Comparison of ENCODE assay signal across 30 cellular contexts in genomic region chr1:161033751-161034150, GRCh38. TPM values are rescaled to one million over a fixed set of nuclear protein-coding genes. Genes with fewer than 3 reads are reported as not detected.
DNase-seq lines count a peak whose midpoint lies in the region; TF ChIP-seq lines count a peak whose summit lies in the region.
"Had no signal": no experiment of that assay in that cellular context is flagged by ENCODE, and none has a peak within 500 bp of the region (broad histone marks: within the 10 kb centered on the region; RNA-seq: fewer than 3 reads in every experiment).

No MANE protein-coding gene starts in this region.

- POLR2A ChIA-PET in HEK293 (lab: Yijun Ruan, JAX) = interaction anchor here (0.6 to 1.2 kb wide), 2 partner anchors 12 to 13 kb away, joined by 4 read pairs; partner anchors contain the start of genes F11R and USF1
- POLR2A ChIA-PET in A673 (lab: Charles Lee; ENCODE audit: low non-redundant PET) = interaction anchor here (0.7 kb wide), 1 partner anchor 22 kb away, joined by 21 read pairs; no protein-coding TSS in a partner anchor

- no peaks in the 10 kb centered on the region for H3K9me3 Mint-ChIP-seq in activated naive CD4-positive, alpha-beta T cell treated with anti-CD3 and anti-CD28 coated beads for 36 hours
- no peaks in the 10 kb centered on the region for H3K9me3 Mint-ChIP-seq in activated naive CD4-positive, alpha-beta T cell treated with anti-CD3 and anti-CD28 coated beads, Interleukin-2, amount 10 ng/mL, durations not matched to agents 7 days and 5 days
- no peaks in the 10 kb centered on the region for H3K9me3 Mint-ChIP-seq in activated naive CD8-positive, alpha-beta T cell treated with anti-CD3 and anti-CD28 coated beads for 36 hours
- no peaks in the 10 kb centered on the region for H3K9me3 Mint-ChIP-seq in osteocyte (ENCODE audit: unreplicated experiment)
- H3K9me3 Mint-ChIP-seq: activated naive CD4-positive, alpha-beta T cell treated with anti-CD3 and anti-CD28 coated beads, Interleukin-2, amount 50 U/mL, for 24 hours; activated T-cell treated with anti-CD3 and anti-CD28 coated beads, Interleukin-2, amount 50 U/mL, for 4 hours; stimulated activated naive B cell treated with anti-CD40 and anti-IgM and Interleukin-4, amounts not matched to agents 10 μg/mL and 1 μg/mL and 100 μg/mL, for 72 hours; T-cell had no signal

- CTCF ChIA-PET in activated naive CD4-positive, alpha-beta T cell treated with anti-CD3 and anti-CD28 coated beads for 36 hours (lab: Charles Lee) = interaction anchor here (2.4 to 2.5 kb wide), 2 partner anchors 8 to 37 kb away, joined by 12 to 22 read pairs; no protein-coding TSS in a partner anchor
- CTCF ChIA-PET in activated naive CD4-positive, alpha-beta T cell treated with anti-CD3 and anti-CD28 coated beads, Interleukin-2, amount 10 ng/mL, durations not matched to agents 7 days and 5 days (lab: Charles Lee) = interaction anchor here (0.9 to 2.2 kb wide), 3 partner anchors 8 to 107 kb away, joined by 4 to 7 read pairs (median 4); no protein-coding TSS in a partner anchor
- CTCF ChIA-PET in HEK293 (lab: Yijun Ruan, JAX) = interaction anchor here (1.0 kb wide), 1 partner anchor 36 kb away, joined by 3 read pairs; no protein-coding TSS in a partner anchor
- CTCF ChIA-PET in A673 (lab: Charles Lee) = interaction anchor here (0.7 kb wide), 1 partner anchor 164 kb away, joined by 5 read pairs; no protein-coding TSS in a partner anchor

- TF ChIP-seq CTCF in HEK293 (tag by site-specific recombination; IDR thresholded peaks at IDR 0.05) (no peak), Peyer's patch (IDR thresholded peaks at IDR 0.05) (no peak), A673 (conservative IDR thresholded peaks at IDR 0.05; ENCODE audit: low read depth, low read length) (no peak), osteocyte (IDR thresholded peaks at IDR 0.05) (no peak)

- peaks cover 5% of the 10 kb centered on the region for H3K36me3 Mint-ChIP-seq in activated naive CD4-positive, alpha-beta T cell treated with anti-CD3 and anti-CD28 coated beads for 36 hours (ENCODE audit: low read depth)
- H3K36me3 Mint-ChIP-seq in activated naive CD4-positive, alpha-beta T cell treated with anti-CD3 and anti-CD28 coated beads, Interleukin-2, amount 10 ng/mL, durations not matched to agents 7 days and 5 days = peaks cover 3% of the 10 kb centered on the region
- H3K36me3 Mint-ChIP-seq in activated naive CD8-positive, alpha-beta T cell treated with anti-CD3 and anti-CD28 coated beads for 36 hours = peaks cover 17% of the 10 kb centered on the region
- peaks cover 2% of the 10 kb centered on the region for H3K36me3 Mint-ChIP-seq in osteocyte (ENCODE audit: unreplicated experiment)
- H3K36me3 Mint-ChIP-seq: naive B cell had no signal

- DNase-seq in activated naive CD4-positive, alpha-beta T cell treated with anti-CD3 and anti-CD28 coated beads for 36 hours = peak; percentile 37
- DNase-seq in activated naive CD4-positive, alpha-beta T cell treated with anti-CD3 and anti-CD28 coated beads, Interleukin-2, amount 10 ng/mL, durations not matched to agents 7 days and 5 days = no peak
- peak; percentile 43 for DNase-seq in activated naive CD8-positive, alpha-beta T cell treated with anti-CD3 and anti-CD28 coated beads for 36 hours
- DNase-seq in mesenteric fat pad (ENCODE audit: low spot score) (peak; percentile 11), Peyer's patch (no peak), A673 (ENCODE audit: low spot score) (no peak), osteocyte (ENCODE audit: extremely low spot score, unreplicated experiment) (no peak)
- DNase-seq: activated CD8-positive, alpha-beta memory T cell treated with anti-CD3 and anti-CD28 coated beads for 24 hours; activated T-cell treated with anti-CD3 and anti-CD28 coated beads, Interleukin-2, amount 50 U/mL, for 4 hours; cerebellar nuclear complex; DMS79; naive B cell; NCI-H1092 treated with DMSO at 0.1 percent for 48 hours; NCI-H2029; NCI-H748 treated with DMSO at 0.1 percent for 48 hours; SIG-M5; small intestine; stimulated activated CD4-positive, alpha-beta T cell treated with anti-CD3 and anti-CD28 coated beads, Interleukin-2, amount 100 ng/mL, for 48 hours; stimulated activated naive B cell treated with anti-CD40 and anti-IgM and Interleukin-4, amounts not matched to agents 10 μg/mL and 1 μg/mL and 100 μg/mL, for 72 hours; T-cell had no signal

- no peaks in the 10 kb centered on the region for H3K27me3 ChIP-seq in Peyer's patch
- H3K27me3 ChIP-seq in A673 (replicated peaks; ENCODE audit: insufficient read depth, low read depth, low read length, poor library complexity) = no peaks in the 10 kb centered on the region
- H3K27me3 ChIP-seq: hepatocyte, vagina had no signal

- H3K4me3 ChIP-seq in HEK293 (ENCODE audit: low read depth, low read length) = no peak overlapping the region
- H3K4me3 ChIP-seq in Peyer's patch = no peak overlapping the region
- H3K4me3 ChIP-seq in A673 (ENCODE audit: low read depth, low read length, poor library complexity, severe bottlenecking) = no peak overlapping the region
- H3K4me3 ChIP-seq: A549, hepatocyte, thoracic aorta, vagina had no signal

- peaks cover 36% of the 10 kb centered on the region for H3K4me1 Mint-ChIP-seq in activated naive CD4-positive, alpha-beta T cell treated with anti-CD3 and anti-CD28 coated beads for 36 hours (ENCODE audit: low read depth)
- H3K4me1 Mint-ChIP-seq in activated naive CD4-positive, alpha-beta T cell treated with anti-CD3 and anti-CD28 coated beads, Interleukin-2, amount 10 ng/mL, durations not matched to agents 7 days and 5 days = peaks cover 29% of the 10 kb centered on the region
- H3K4me1 Mint-ChIP-seq in activated naive CD8-positive, alpha-beta T cell treated with anti-CD3 and anti-CD28 coated beads for 36 hours = peaks cover 40% of the 10 kb centered on the region
- no peaks in the 10 kb centered on the region for H3K4me1 Mint-ChIP-seq in osteocyte (ENCODE audit: unreplicated experiment)

- BruUV-seq in A673 (replicated peaks; lab: Mats Ljungman, UMichigan) = no TSS peak

- H3K4me1 ChIP-seq in HEK293 (ENCODE audit: control insufficient read depth, insufficient read depth, low read length) (peaks cover 7% of the 10 kb centered on the region; the same call in 1 of the 2 replicates), Peyer's patch (peaks cover 0 to 13% (median 0%) of the 10 kb centered on the region in 4 donors), A673 (ENCODE audit: insufficient read depth, low read length, poor library complexity, severe bottlenecking) (no peaks in the 10 kb centered on the region)
- H3K4me1 ChIP-seq: A549 had no signal

- H3K36me3 ChIP-seq in HEK293 (ENCODE audit: control insufficient read depth in 2 of 2, insufficient read depth in 1 of 2, low read length in 2 of 2) (peaks cover 0 to 6% of the 10 kb centered on the region in 2 experiments; a peak in 1 of 3 replicates), Peyer's patch (no peaks in the 10 kb centered on the region), A673 (ENCODE audit: insufficient read depth, low read length, poor library complexity, severe bottlenecking) (no peaks in the 10 kb centered on the region)
- H3K36me3 ChIP-seq: thoracic aorta, vagina had no signal

- intact Hi-C loops in activated naive CD4-positive, alpha-beta T cell treated with anti-CD3 and anti-CD28 coated beads for 36 hours (cut with micrococcal nuclease) = no loop called here
- intact Hi-C loops in A673 (cut with micrococcal nuclease; ENCODE audit: unreplicated experiment) = no loop called here

- H3K27ac Mint-ChIP-seq in activated naive CD4-positive, alpha-beta T cell treated with anti-CD3 and anti-CD28 coated beads for 36 hours = no peak overlapping the region
- H3K27ac Mint-ChIP-seq in activated naive CD4-positive, alpha-beta T cell treated with anti-CD3 and anti-CD28 coated beads, Interleukin-2, amount 10 ng/mL, durations not matched to agents 7 days and 5 days = no peak overlapping the region
- peak overlapping the region; percentile 58 for H3K27ac Mint-ChIP-seq in activated naive CD8-positive, alpha-beta T cell treated with anti-CD3 and anti-CD28 coated beads for 36 hours
- no peak overlapping the region for H3K27ac Mint-ChIP-seq in osteocyte (ENCODE audit: unreplicated experiment)
- H3K27ac Mint-ChIP-seq: B cell; stimulated activated naive B cell treated with anti-CD40 and anti-IgM and Interleukin-4, amounts not matched to agents 10 μg/mL and 1 μg/mL and 100 μg/mL, for 72 hours; T-cell had no signal

- no peak for TF ChIP-seq POLR2A in Peyer's patch (IDR thresholded peaks at IDR 0.05)

- H3K27me3 Mint-ChIP-seq in activated naive CD4-positive, alpha-beta T cell treated with anti-CD3 and anti-CD28 coated beads for 36 hours (ENCODE audit: low read depth) = no peaks in the 10 kb centered on the region
- H3K27me3 Mint-ChIP-seq in activated naive CD4-positive, alpha-beta T cell treated with anti-CD3 and anti-CD28 coated beads, Interleukin-2, amount 10 ng/mL, durations not matched to agents 7 days and 5 days = no peaks in the 10 kb centered on the region
- no peaks in the 10 kb centered on the region for H3K27me3 Mint-ChIP-seq in activated naive CD8-positive, alpha-beta T cell treated with anti-CD3 and anti-CD28 coated beads for 36 hours
- H3K27me3 Mint-ChIP-seq in osteocyte (ENCODE audit: unreplicated experiment) = peaks cover 6% of the 10 kb centered on the region
- H3K27me3 Mint-ChIP-seq: activated naive CD4-positive, alpha-beta T cell treated with anti-CD3 and anti-CD28 coated beads, Interleukin-2, amount 50 U/mL, for 24 hours; B cell; naive B cell; stimulated activated naive B cell treated with anti-CD40 and anti-IgM and Interleukin-4, amounts not matched to agents 10 μg/mL and 1 μg/mL and 100 μg/mL, for 72 hours; T-cell had no signal

- no peaks in the 10 kb centered on the region for H3K9me3 ChIP-seq in HEK293 (ENCODE audit: control insufficient read depth, insufficient read depth, low read depth, low read length)
- no peaks in the 10 kb centered on the region for H3K9me3 ChIP-seq in Peyer's patch
- no peaks in the 10 kb centered on the region for H3K9me3 ChIP-seq in A673 (ENCODE audit: low read depth, low read length, poor library complexity, severe bottlenecking)
- H3K9me3 ChIP-seq: A549, thoracic aorta, vagina had no signal

- no peak overlapping the region for H3K4me3 Mint-ChIP-seq in activated naive CD4-positive, alpha-beta T cell treated with anti-CD3 and anti-CD28 coated beads for 36 hours
- H3K4me3 Mint-ChIP-seq in activated naive CD4-positive, alpha-beta T cell treated with anti-CD3 and anti-CD28 coated beads, Interleukin-2, amount 10 ng/mL, durations not matched to agents 7 days and 5 days = no peak overlapping the region
- no peak overlapping the region for H3K4me3 Mint-ChIP-seq in activated naive CD8-positive, alpha-beta T cell treated with anti-CD3 and anti-CD28 coated beads for 36 hours
- no peak overlapping the region for H3K4me3 Mint-ChIP-seq in osteocyte (ENCODE audit: unreplicated experiment)
- H3K4me3 Mint-ChIP-seq: B cell, T-cell had no signal

- H3K27ac ChIP-seq in HEK293 (ENCODE audit: extremely low read depth, low read depth, low read length) (no peak overlapping the region), Peyer's patch (no peak overlapping the region), A673 (ENCODE audit: low read depth, low read length, poor library complexity, severe bottlenecking) (no peak overlapping the region)
- H3K27ac ChIP-seq: A549, hepatocyte, HL-60, thoracic aorta, vagina had no signal

RNA-seq across cellular contexts. Expression of gene TSTD1, which starts 5.0 kb away (rescaled TPM):
- total RNA-seq in activated naive CD4-positive, alpha-beta T cell treated with anti-CD3 and anti-CD28 coated beads for 36 hours = 10 to 100 TPM; 50.3 to 51.5 TPM
- total RNA-seq in activated naive CD8-positive, alpha-beta T cell treated with anti-CD3 and anti-CD28 coated beads for 36 hours = 10 to 100 TPM; 44.8 to 45.7 TPM
- total RNA-seq in mesenteric fat pad = 11.0 TPM
- total RNA-seq in Peyer's patch = 100 to 1,000 TPM in 1 of 4 donors, 10 to 100 TPM in 3; 33.0 to 152 (median 78.8) TPM
- total RNA-seq in A673 (2021) = 1.2 and 1.3 TPM in 2 replicates
- total RNA-seq in osteocyte = 0.73 TPM in 1 of 2 replicates, not detected in the other
- total RNA-seq: H4 had no signal

RNA-seq across cellular contexts. Expression of gene USF1, which starts 12.0 kb away (rescaled TPM):
- 10 to 100 TPM; 43.7 to 44.2 TPM for total RNA-seq in activated naive CD4-positive, alpha-beta T cell treated with anti-CD3 and anti-CD28 coated beads for 36 hours
- total RNA-seq in activated naive CD8-positive, alpha-beta T cell treated with anti-CD3 and anti-CD28 coated beads for 36 hours = 10 to 100 TPM; 57.0 to 62.0 TPM
- total RNA-seq in mesenteric fat pad (57.9 TPM), Peyer's patch (100 to 1,000 TPM in 1 of 4 donors, 10 to 100 TPM in 3; 72.0 to 119 (median 98.2) TPM), A673 (2021) (54.5 and 57.9 TPM in 2 replicates), osteocyte (51.5 and 57.2 TPM in 2 replicates)

RNA-seq across cellular contexts. Expression of gene F11R, which starts 12.8 kb away (rescaled TPM):
- total RNA-seq in activated naive CD4-positive, alpha-beta T cell treated with anti-CD3 and anti-CD28 coated beads for 36 hours = 10 to 100 TPM; 26.0 to 26.9 TPM
- total RNA-seq in activated naive CD8-positive, alpha-beta T cell treated with anti-CD3 and anti-CD28 coated beads for 36 hours = 10 to 100 TPM; 12.8 to 13.4 TPM
- total RNA-seq in mesenteric fat pad (55.5 TPM), Peyer's patch (100 to 1,000 TPM in 3 of 4 donors, 10 to 100 TPM in 1; 28.9 to 138 (median 110) TPM), A673 (2021) (2.3 and 4.1 TPM in 2 replicates), osteocyte (1.4 and 1.5 TPM in 2 replicates)

RNA-seq across cellular contexts. Expression of gene ARHGAP30, which starts 35.9 kb away (rescaled TPM):
- total RNA-seq in activated naive CD4-positive, alpha-beta T cell treated with anti-CD3 and anti-CD28 coated beads for 36 hours = 100 to 1,000 TPM; 104 to 106 TPM
- 100 to 1,000 TPM; 146 to 157 TPM for total RNA-seq in activated naive CD8-positive, alpha-beta T cell treated with anti-CD3 and anti-CD28 coated beads for 36 hours
- total RNA-seq in mesenteric fat pad = 26.0 TPM
- total RNA-seq in Peyer's patch = 10 to 100 TPM in 1 of 4 donors, 1 to 10 TPM in 3; 5.1 to 31.4 (median 6.7) TPM
- total RNA-seq in A673 (2021) = not detected in 2 replicates
- not detected in 2 replicates for total RNA-seq in osteocyte

RNA-seq across cellular contexts. Expression of gene NECTIN4, which starts 55.6 kb away (rescaled TPM):
- not detected for total RNA-seq in activated naive CD4-positive, alpha-beta T cell treated with anti-CD3 and anti-CD28 coated beads for 36 hours
- total RNA-seq in activated naive CD8-positive, alpha-beta T cell treated with anti-CD3 and anti-CD28 coated beads for 36 hours = under 1 TPM; 0.12 to 0.16 TPM
- total RNA-seq in mesenteric fat pad (not detected), Peyer's patch (1 to 10 TPM in 3 of 4 donors, under 1 TPM in 1; 0.54 to 2.5 (median 1.6) TPM), A673 (2021) (not detected in 2 replicates), osteocyte (not detected in 2 replicates)
- total RNA-seq: B cell, left lobe of liver had no signal

Comparison
In these comparisons a context has a peak if more than half of its experiments do, and no peak if none do; other contexts are left out.
1. DNase-seq: peak in activated naive CD4-positive, alpha-beta T cell treated with anti-CD3 and anti-CD28 coated beads for 36 hours (single experiment), activated naive CD8-positive, alpha-beta T cell treated with anti-CD3 and anti-CD28 coated beads for 36 hours (single experiment) and mesenteric fat pad (single experiment); none in activated naive CD4-positive, alpha-beta T cell treated with anti-CD3 and anti-CD28 coated beads, Interleukin-2, amount 10 ng/mL, durations not matched to agents 7 days and 5 days (single experiment), Peyer's patch (0 of 3), A673 (single experiment) and osteocyte (single experiment).